Comparison of ENCODE assay signal across 24 cellular contexts in the genomic region with DNA sequence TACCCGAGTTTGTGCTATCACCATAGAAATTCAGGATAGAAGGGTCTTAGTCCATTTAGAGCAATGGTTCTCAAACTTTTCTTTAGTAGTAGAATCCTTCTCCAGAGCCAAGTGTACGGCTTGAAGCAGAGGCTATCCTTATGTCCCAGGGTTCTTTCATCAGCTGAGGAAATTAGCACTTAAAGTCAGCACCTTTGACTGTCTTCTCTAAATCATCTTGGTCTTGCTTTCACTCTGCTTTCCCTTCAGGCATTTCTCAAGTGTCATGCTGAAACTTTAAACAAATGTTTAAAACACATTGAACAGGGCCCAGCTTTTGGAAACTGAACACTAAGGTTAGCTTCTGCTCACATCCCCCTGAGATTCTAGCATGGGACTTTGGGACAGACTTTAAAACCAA.
DNase-seq lines count a peak whose midpoint lies in the region; ATAC-seq and TF ChIP-seq lines count a peak whose summit lies in the region.
"Had no signal": no experiment of that assay in that cellular context is flagged by ENCODE, and none has a peak within 500 bp of the region (broad histone marks: within the 10 kb centered on the region; RNA-seq: fewer than 3 reads in every experiment).

No MANE protein-coding gene starts in this region.

- H3K9me3 ChIP-seq in tibial artery = no peaks in the 10 kb centered on the region
- H3K9me3 ChIP-seq: MG63, neutrophil, right lobe of liver, SJSA1 had no signal

- no peak overlapping the region for H3K4me3 Mint-ChIP-seq in HFFc6
- H3K4me3 Mint-ChIP-seq in chondrocyte (ENCODE audit: unreplicated experiment) = no peak overlapping the region
- H3K4me3 Mint-ChIP-seq in nephron progenitor cell = no peak overlapping the region
- H3K4me3 Mint-ChIP-seq in stimulated activated naive CD8-positive, alpha-beta T cell treated with anti-CD3 and anti-CD28 coated beads, Interleukin-15, amount 100 ng/mL, for 72 hours = no peak overlapping the region
- H3K4me3 Mint-ChIP-seq: activated B cell treated with CpG ODN at 0.5 μM for 24 hours; activated CD8-positive, alpha-beta T cell treated with anti-CD3 and anti-CD28 coated beads, Interleukin-2, amount 10 ng/mL, durations not matched to agents 7 days and 5 days; activated naive CD4-positive, alpha-beta T cell treated with anti-CD3 and anti-CD28 coated beads, Interleukin-2, amount 50 U/mL, for 24 hours; CD8-positive, alpha-beta T cell; dendritic cell treated with granulocyte-macrophage colony-stimulating factor and Interleukin-4, amounts not matched to agents 40 ng/mL and 50 ng/mL, for 4 days had no signal

- in situ Hi-C loops in brain microvascular endothelial cell (cut with HindIII; ENCODE audit: low pct_ligation_motif_present, low sequenced_read_pairs) = no loop called here

- DNase-seq in HFFc6 (no peak), chondrocyte (ENCODE audit: low spot score) (no peak), nephron progenitor cell (no peak), tibial artery (no peak), NCI-H82 (lab: John Stamatoyannopoulos, UW) (no peak), brain microvascular endothelial cell (no peak)
- DNase-seq in stimulated activated naive CD8-positive, alpha-beta T cell treated with anti-CD3 and anti-CD28 coated beads, Interleukin-15, amount 100 ng/mL, for 72 hours = no peak
- DNase-seq: activated B cell treated with CpG ODN at 0.5 μM for 24 hours; activated CD8-positive, alpha-beta T cell treated with anti-CD3 and anti-CD28 coated beads, Interleukin-2, amount 10 ng/mL, durations not matched to agents 7 days and 5 days; activated T-cell treated with anti-CD3 and anti-CD28 coated beads, Interleukin-2, amount 50 U/mL, for 48 hours; CD8-positive, alpha-beta T cell; foreskin melanocyte; kidney glomerular epithelial cell; MG63; NCI-H1694 treated with DMSO at 0.1 percent for 48 hours; NCI-H2227 treated with DMSO at 0.1 percent for 48 hours; PC-9; right lobe of liver; stimulated activated CD4-positive, alpha-beta T cell treated with anti-CD3 and anti-CD28 coated beads, Interleukin-2, amount 100 ng/mL, for 24 hours; stimulated activated naive CD4-positive, alpha-beta T cell treated with Interleukin-2 at 50 U/mL for 16 hours had no signal

- peaks cover 0 to 74% (median 46%) of the 10 kb centered on the region in 4 donors for H3K4me1 ChIP-seq in tibial artery

- H3K27me3 Mint-ChIP-seq in HFFc6 (ENCODE audit: insufficient read depth) (peaks cover 1% of the 10 kb centered on the region; the same call in 1 of the 2 replicates), chondrocyte (ENCODE audit: low read depth) (no peaks in the 10 kb centered on the region), nephron progenitor cell (ENCODE audit: low read depth, poor library complexity) (no peaks in the 10 kb centered on the region)
- no peaks in the 10 kb centered on the region for H3K27me3 Mint-ChIP-seq in stimulated activated naive CD8-positive, alpha-beta T cell treated with anti-CD3 and anti-CD28 coated beads, Interleukin-15, amount 100 ng/mL, for 72 hours

- no peak for ATAC-seq in stimulated activated naive CD8-positive, alpha-beta T cell treated with anti-CD3 and anti-CD28 coated beads, Interleukin-15, amount 100 ng/mL, for 72 hours
- ATAC-seq: activated CD8-positive, alpha-beta T cell treated with anti-CD3 and anti-CD28 coated beads, Interleukin-2, amount 10 ng/mL, durations not matched to agents 7 days and 5 days; CD8-positive, alpha-beta T cell; right lobe of liver had no signal

- TF ChIP-seq CTCF in HFFc6 (IDR thresholded peaks at IDR 0.05) (no peak), chondrocyte (IDR thresholded peaks at IDR 0.05) (no peak), nephron progenitor cell (IDR thresholded peaks at IDR 0.05) (no peak), tibial artery (IDR thresholded peaks at IDR 0.05) (no peak), brain microvascular endothelial cell (IDR thresholded peaks at IDR 0.05; ENCODE audit: low read depth, low read length, missing control alignments) (no peak)

- H3K36me3 Mint-ChIP-seq in HFFc6 (ENCODE audit: low read depth) (peaks cover 13% of the 10 kb centered on the region), chondrocyte (ENCODE audit: low read depth) (no peaks in the 10 kb centered on the region), nephron progenitor cell (ENCODE audit: low read depth) (no peaks in the 10 kb centered on the region)
- H3K36me3 Mint-ChIP-seq: activated naive CD4-positive, alpha-beta T cell treated with anti-CD3 and anti-CD28 coated beads, Interleukin-2, amount 50 U/mL, for 24 hours; CD8-positive, alpha-beta T cell had no signal

- peak overlapping the region; percentile 9 to 60 for H3K27ac ChIP-seq in tibial artery
- no peak overlapping the region for H3K27ac ChIP-seq in brain microvascular endothelial cell
- H3K27ac ChIP-seq: neutrophil had no signal

- H3K4me1 Mint-ChIP-seq in HFFc6 (ENCODE audit: low read depth) (peaks cover 62% of the 10 kb centered on the region), chondrocyte (ENCODE audit: low read depth) (peaks cover 71% of the 10 kb centered on the region), nephron progenitor cell (peaks cover 73% of the 10 kb centered on the region)
- no peaks in the 10 kb centered on the region for H3K4me1 Mint-ChIP-seq in stimulated activated naive CD8-positive, alpha-beta T cell treated with anti-CD3 and anti-CD28 coated beads, Interleukin-15, amount 100 ng/mL, for 72 hours
- H3K4me1 Mint-ChIP-seq: activated B cell treated with CpG ODN at 0.5 μM for 24 hours; activated naive CD4-positive, alpha-beta T cell treated with anti-CD3 and anti-CD28 coated beads, Interleukin-2, amount 50 U/mL, for 24 hours had no signal

- no peak overlapping the region for H3K4me3 ChIP-seq in tibial artery
- H3K4me3 ChIP-seq in brain microvascular endothelial cell (ENCODE audit: low read depth, low read length) = no peak overlapping the region
- H3K4me3 ChIP-seq: MG63, PC-9, right lobe of liver, SJSA1 had no signal

- no peaks in the 10 kb centered on the region for H3K9me3 Mint-ChIP-seq in HFFc6
- H3K9me3 Mint-ChIP-seq in chondrocyte (ENCODE audit: low read depth) = no peaks in the 10 kb centered on the region
- no peaks in the 10 kb centered on the region for H3K9me3 Mint-ChIP-seq in nephron progenitor cell
- H3K9me3 Mint-ChIP-seq in stimulated activated naive CD8-positive, alpha-beta T cell treated with anti-CD3 and anti-CD28 coated beads, Interleukin-15, amount 100 ng/mL, for 72 hours = no peaks in the 10 kb centered on the region
- H3K9me3 Mint-ChIP-seq: activated B cell treated with CpG ODN at 0.5 μM for 24 hours; activated naive CD4-positive, alpha-beta T cell treated with anti-CD3 and anti-CD28 coated beads, Interleukin-2, amount 50 U/mL, for 24 hours; CD8-positive, alpha-beta T cell; dendritic cell treated with granulocyte-macrophage colony-stimulating factor and Interleukin-4, amounts not matched to agents 40 ng/mL and 50 ng/mL, for 4 days had no signal

- H3K27ac Mint-ChIP-seq in HFFc6 (peak overlapping the region; percentile 91), chondrocyte (ENCODE audit: unreplicated experiment) (peak overlapping the region; percentile 90), nephron progenitor cell (peak overlapping the region; percentile 84)
- H3K27ac Mint-ChIP-seq in stimulated activated naive CD8-positive, alpha-beta T cell treated with anti-CD3 and anti-CD28 coated beads, Interleukin-15, amount 100 ng/mL, for 72 hours = no peak overlapping the region
- H3K27ac Mint-ChIP-seq: activated B cell treated with CpG ODN at 0.5 μM for 24 hours; activated CD8-positive, alpha-beta T cell treated with anti-CD3 and anti-CD28 coated beads, Interleukin-2, amount 10 ng/mL, durations not matched to agents 7 days and 5 days; activated naive CD4-positive, alpha-beta T cell treated with anti-CD3 and anti-CD28 coated beads, Interleukin-2, amount 50 U/mL, for 24 hours; CD8-positive, alpha-beta T cell; dendritic cell treated with granulocyte-macrophage colony-stimulating factor and Interleukin-4, amounts not matched to agents 40 ng/mL and 50 ng/mL, for 4 days had no signal

- no peaks in the 10 kb centered on the region for H3K27me3 ChIP-seq in tibial artery
- H3K27me3 ChIP-seq in brain microvascular endothelial cell (replicated peaks) = no peaks in the 10 kb centered on the region
- H3K27me3 ChIP-seq: MG63, right lobe of liver, SJSA1 had no signal

- H3K36me3 ChIP-seq in tibial artery = no peaks in the 10 kb centered on the region
- peaks cover 7% of the 10 kb centered on the region for H3K36me3 ChIP-seq in brain microvascular endothelial cell (replicated peaks)
- H3K36me3 ChIP-seq: neutrophil, right lobe of liver had no signal

- intact Hi-C loops in tibial artery (cut with DNase I; ENCODE audit: low total_unique reads) = no loop called here

Comparison
In these comparisons a context has a peak if more than half of its experiments do, and no peak if none do; other contexts are left out.
1. H3K27ac Mint-ChIP-seq: peak in HFFc6 (single experiment), chondrocyte (single experiment) and nephron progenitor cell (single experiment); none in stimulated activated naive CD8-positive, alpha-beta T cell treated with anti-CD3 and anti-CD28 coated beads, Interleukin-15, amount 100 ng/mL, for 72 hours (0 of 2).